Comparison of ENCODE assay signal across 8 cellular contexts in the genomic region with DNA sequence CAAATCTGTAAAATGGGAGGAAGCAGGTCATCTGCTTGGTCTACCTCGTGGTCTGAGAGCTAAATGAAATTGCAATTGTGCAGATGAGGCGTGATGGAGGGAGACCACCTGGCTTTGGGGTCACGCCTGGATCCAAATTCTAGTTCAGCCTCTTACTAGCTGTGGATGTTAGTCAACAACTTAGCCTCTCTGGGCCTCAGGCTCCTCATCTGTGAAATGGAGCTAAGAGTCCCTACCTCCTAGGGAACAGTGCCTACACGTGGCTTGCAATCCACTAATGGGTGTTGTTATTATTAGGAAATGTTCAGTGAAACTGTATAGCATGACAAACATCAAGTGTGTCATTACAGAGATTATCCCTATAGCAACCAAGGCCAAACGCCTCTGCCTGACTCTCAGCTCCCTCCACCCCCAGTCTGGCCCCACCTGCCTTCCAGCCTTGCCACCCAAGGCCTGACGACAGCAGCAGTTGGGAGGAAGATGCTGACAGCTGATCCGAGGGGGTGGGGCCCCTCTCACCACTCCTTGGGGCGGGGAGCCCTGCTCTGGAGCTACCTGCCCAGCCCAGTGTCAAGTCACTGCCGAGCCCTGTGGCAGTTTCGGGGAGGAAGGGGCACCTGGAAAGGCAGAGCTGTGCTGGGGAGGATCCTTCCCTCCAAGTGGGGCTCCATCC. TPM values are rescaled to one million over a fixed set of nuclear protein-coding genes. Genes with fewer than 3 reads are reported as not detected.
DNase-seq lines count a peak whose midpoint lies in the region; ATAC-seq and TF ChIP-seq lines count a peak whose summit lies in the region.

No MANE protein-coding gene starts in this region.

- H3K36me3 ChIP-seq in spleen = no peaks in the 10 kb centered on the region

- H3K27me3 ChIP-seq in foreskin keratinocyte (no peaks in the 10 kb centered on the region), spleen (replicated peaks in 1 of 7) (peaks cover 0 to 65% (median 13%) of the 10 kb centered on the region in 7 donors)

- DNase-seq in AG10803 (ENCODE audit: low read depth) = peak; percentile 57
- DNase-seq in HT1080 (ENCODE audit: low read depth) = peak; percentile 64
- DNase-seq in foreskin keratinocyte = peak; percentile 90 to 95
- DNase-seq in spleen = peak; percentile 80
- no peak for DNase-seq in SHP77 treated with DMSO at 0.1 percent for 48 hours (lab: John Stamatoyannopoulos, UW)

- H3K4me3 ChIP-seq in AG10803 (ENCODE audit: low read length) (no peak overlapping the region), spleen (no peak overlapping the region)

- H3K27ac ChIP-seq in foreskin keratinocyte (peak overlapping the region; percentile 82), spleen (no peak overlapping the region)

- TF ChIP-seq CTCF in AG10803 (conservative IDR thresholded peaks at IDR 0.05; ENCODE audit: low read length) (no peak), foreskin keratinocyte (conservative IDR thresholded peaks at IDR 0.05) (peak; percentile 24), spleen (IDR thresholded peaks at IDR 0.05 in 8 of 11, conservative IDR thresholded peaks at IDR 0.05 in 3 of 11) (no peak)

- peak; percentile 12; the same call in 2 of the 3 replicates for ATAC-seq in SK-N-SH treated with all-trans-retinoic acid at 6 μM for 48 hours
- ATAC-seq in foreskin keratinocyte = peak; percentile 83
- no peak for ATAC-seq in HG02763 (IDR thresholded peaks at IDR 0.05; ENCODE audit: unreplicated experiment)
- ATAC-seq in GM21526 (IDR thresholded peaks at IDR 0.05; ENCODE audit: low FRiP score, unreplicated experiment) = no peak

- intact Hi-C loops in spleen (cut with DNase I; ENCODE audit: low total_unique reads) = no loop called here

- TF ChIP-seq POLR2A in spleen (IDR thresholded peaks at IDR 0.05) = no peak

- whole genome bisulfite sequencing in spleen, 5 donors = 53 to 73% (median 58%) methylated on average over 4 to 10 of the region's 10 CpGs

- peaks cover 12% of the 10 kb centered on the region for H3K4me1 ChIP-seq in foreskin keratinocyte
- peaks cover 8 to 45% (median 30%) of the 10 kb centered on the region in 6 donors for H3K4me1 ChIP-seq in spleen

- no peaks in the 10 kb centered on the region for H3K9me3 ChIP-seq in spleen

TF ChIP-seq in SK-N-SH treated with all-trans-retinoic acid at 6 μM for 48 hours, 23 proteins besides CTCF, POLR2A, EP300 and RAD21:
- no peak for TF ChIP-seq GLIS3 (CRISPR knock-in tag; IDR thresholded peaks at IDR 0.05)
- no peak for TF ChIP-seq TCF4 (CRISPR knock-in tag; IDR thresholded peaks at IDR 0.05; ENCODE audit: borderline replicate concordance)
- no peak for TF ChIP-seq BACH2 (CRISPR knock-in tag; IDR thresholded peaks at IDR 0.05; ENCODE audit: borderline replicate concordance)
- TF ChIP-seq ISL1 (CRISPR knock-in tag; IDR thresholded peaks at IDR 0.05) = no peak
- TF ChIP-seq ARNTL (CRISPR knock-in tag; IDR thresholded peaks at IDR 0.05; ENCODE audit: borderline replicate concordance, low read depth) = no peak
- no peak for TF ChIP-seq PATZ1 (CRISPR knock-in tag; IDR thresholded peaks at IDR 0.05; ENCODE audit: borderline replicate concordance)
- TF ChIP-seq, protein P1, sequence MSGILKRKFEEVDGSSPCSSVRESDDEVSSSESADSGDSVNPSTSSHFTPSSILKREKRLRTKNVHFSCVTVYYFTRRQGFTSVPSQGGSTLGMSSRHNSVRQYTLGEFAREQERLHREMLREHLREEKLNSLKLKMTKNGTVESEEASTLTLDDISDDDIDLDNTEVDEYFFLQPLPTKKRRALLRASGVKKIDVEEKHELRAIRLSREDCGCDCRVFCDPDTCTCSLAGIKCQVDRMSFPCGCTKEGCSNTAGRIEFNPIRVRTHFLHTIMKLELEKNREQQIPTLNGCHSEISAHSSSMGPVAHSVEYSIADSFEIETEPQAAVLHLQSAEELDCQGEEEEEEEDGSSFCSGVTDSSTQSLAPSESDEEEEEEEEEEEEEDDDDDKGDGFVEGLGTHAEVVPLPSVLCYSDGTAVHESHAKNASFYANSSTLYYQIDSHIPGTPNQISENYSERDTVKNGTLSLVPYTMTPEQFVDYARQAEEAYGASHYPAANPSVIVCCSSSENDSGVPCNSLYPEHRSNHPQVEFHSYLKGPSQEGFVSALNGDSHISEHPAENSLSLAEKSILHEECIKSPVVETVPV (CRISPR knock-in tag; IDR thresholded peaks at IDR 0.05) = no peak
- TF ChIP-seq, protein P2, sequence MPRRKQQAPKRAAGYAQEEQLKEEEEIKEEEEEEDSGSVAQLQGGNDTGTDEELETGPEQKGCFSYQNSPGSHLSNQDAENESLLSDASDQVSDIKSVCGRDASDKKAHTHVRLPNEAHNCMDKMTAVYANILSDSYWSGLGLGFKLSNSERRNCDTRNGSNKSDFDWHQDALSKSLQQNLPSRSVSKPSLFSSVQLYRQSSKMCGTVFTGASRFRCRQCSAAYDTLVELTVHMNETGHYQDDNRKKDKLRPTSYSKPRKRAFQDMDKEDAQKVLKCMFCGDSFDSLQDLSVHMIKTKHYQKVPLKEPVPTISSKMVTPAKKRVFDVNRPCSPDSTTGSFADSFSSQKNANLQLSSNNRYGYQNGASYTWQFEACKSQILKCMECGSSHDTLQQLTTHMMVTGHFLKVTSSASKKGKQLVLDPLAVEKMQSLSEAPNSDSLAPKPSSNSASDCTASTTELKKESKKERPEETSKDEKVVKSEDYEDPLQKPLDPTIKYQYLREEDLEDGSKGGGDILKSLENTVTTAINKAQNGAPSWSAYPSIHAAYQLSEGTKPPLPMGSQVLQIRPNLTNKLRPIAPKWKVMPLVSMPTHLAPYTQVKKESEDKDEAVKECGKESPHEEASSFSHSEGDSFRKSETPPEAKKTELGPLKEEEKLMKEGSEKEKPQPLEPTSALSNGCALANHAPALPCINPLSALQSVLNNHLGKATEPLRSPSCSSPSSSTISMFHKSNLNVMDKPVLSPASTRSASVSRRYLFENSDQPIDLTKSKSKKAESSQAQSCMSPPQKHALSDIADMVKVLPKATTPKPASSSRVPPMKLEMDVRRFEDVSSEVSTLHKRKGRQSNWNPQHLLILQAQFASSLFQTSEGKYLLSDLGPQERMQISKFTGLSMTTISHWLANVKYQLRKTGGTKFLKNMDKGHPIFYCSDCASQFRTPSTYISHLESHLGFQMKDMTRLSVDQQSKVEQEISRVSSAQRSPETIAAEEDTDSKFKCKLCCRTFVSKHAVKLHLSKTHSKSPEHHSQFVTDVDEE (CRISPR knock-in tag; IDR thresholded peaks at IDR 0.05) = no peak
- TF ChIP-seq ZFP30 (CRISPR knock-in tag; IDR thresholded peaks at IDR 0.05) = no peak
TF ChIP-seq in SK-N-SH treated with all-trans-retinoic acid at 6 μM for 48 hours: peak in this region for 0.

RNA-seq across cellular contexts. Expression of gene RHOD, which starts 1.7 kb away (rescaled TPM):
- total RNA-seq in HT1080 (2014; rRNA removed; shearing (Covaris generic)) = not detected in 2 replicates
- not detected in 2 replicates for polyA plus RNA-seq in HT1080 (2015; cell fraction: cytosol; rRNA removed)
- not detected in 2 replicates for polyA plus RNA-seq in HT1080 (2015; cell fraction: nucleus; rRNA removed)
- total RNA-seq in foreskin keratinocyte = 146 and 174 TPM in 2 replicates
- 240 and 243 TPM in 2 replicates for polyA plus RNA-seq in foreskin keratinocyte
- 1 to 10 TPM; 1.3 to 6.4 (median 2.2) TPM for total RNA-seq in spleen
- polyA plus RNA-seq in spleen = 1 to 10 TPM; 3.1 to 3.6 (median 3.5) TPM

RNA-seq across cellular contexts. Expression of gene SYT12, which starts 32.1 kb away (rescaled TPM):
- 0.03 TPM in 1 of 2 replicates, not detected in the other for total RNA-seq in HT1080 (2014; rRNA removed; shearing (Covaris generic))
- 0.37 TPM in 1 of 2 replicates, not detected in the other for polyA plus RNA-seq in HT1080 (2015; cell fraction: cytosol; rRNA removed)
- polyA plus RNA-seq in HT1080 (2015; cell fraction: nucleus; rRNA removed) = 0.03 and 0.16 TPM in 2 replicates
- total RNA-seq in foreskin keratinocyte = 0.10 and 0.25 TPM in 2 replicates
- polyA plus RNA-seq in foreskin keratinocyte = 0.09 and 0.11 TPM in 2 replicates
- not detected for total RNA-seq in spleen
- under 1 TPM; 0.02 to 0.13 (median 0.05) TPM for polyA plus RNA-seq in spleen

Comparison
In these comparisons a context has a peak if more than half of its experiments do, and no peak if none do; other contexts are left out.
1. ATAC-seq: peak in SK-N-SH treated with all-trans-retinoic acid at 6 μM for 48 hours (single experiment) and foreskin keratinocyte (single experiment); none in HG02763 (single experiment) and GM21526 (single experiment).
2. RNA of gene RHOD, which starts 1.7 kb away (total RNA-seq): 146 to 174 TPM in foreskin keratinocyte; 1.3 to 6.4 TPM in spleen and not detected in HT1080; every median in the first group is over 10 times any median in the second.